In the genomic region with DNA sequence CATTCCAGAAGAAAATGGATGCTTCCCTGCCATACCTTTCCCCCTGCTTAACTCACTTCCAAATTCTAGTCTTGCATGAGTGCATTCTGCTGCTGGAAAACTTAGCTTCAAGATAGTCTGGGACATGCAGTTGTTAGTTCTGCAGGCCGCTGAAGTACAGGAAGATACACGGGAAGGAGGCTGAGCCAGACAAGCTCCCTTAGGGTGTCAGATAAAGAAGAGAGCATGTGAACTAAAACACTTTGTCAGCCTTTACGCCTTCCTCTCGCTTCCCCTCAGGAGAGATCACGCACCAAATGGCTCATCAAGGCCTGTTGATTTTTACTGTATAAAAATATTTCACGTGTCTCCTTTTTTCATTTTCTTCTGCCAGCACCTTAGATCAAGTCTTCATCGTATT, we compare ENCODE assay signal across 28 cellular contexts.
"Had no signal": no experiment of that assay in that cellular context is flagged by ENCODE, and none has a peak within 500 bp of the region (broad histone marks: within the 10 kb centered on the region; RNA-seq: fewer than 3 reads in every experiment).

No MANE protein-coding gene starts in this region.

- DNase-seq: stimulated activated CD4-positive, alpha-beta T cell treated with anti-CD3 and anti-CD28 coated beads, Interleukin-2, amount 100 ng/mL, for 48 hours; stimulated activated CD4-positive, alpha-beta T cell treated with anti-CD3 and anti-CD28 coated beads, Interleukin-4, amount 100 ng/mL, for 1 hour; stimulated activated CD4-positive, alpha-beta T cell treated with anti-CD3 and anti-CD28 coated beads, Interleukin-4, amount 100 ng/mL, for 24 hours; stimulated activated CD4-positive, alpha-beta T cell treated with anti-CD3 and anti-CD28 coated beads, Interleukin-4, amount 100 ng/mL, for 4 hours; stimulated activated CD8-positive, alpha-beta memory T cell treated with anti-CD3 and anti-CD28 coated beads, Interleukin-4, amount 100 ng/mL, for 48 hours; stimulated activated naive B cell treated with anti-CD40 and anti-IgM and Interleukin-4, amounts not matched to agents 10 μg/mL and 1 μg/mL and 100 μg/mL, for 72 hours; stimulated activated naive CD4-positive, alpha-beta T cell; stimulated activated naive CD4-positive, alpha-beta T cell treated with Interleukin-2 at 50 U/mL for 16 hours; stimulated activated naive CD8-positive, alpha-beta T cell treated with anti-CD3 and anti-CD28 coated beads, Interleukin-15, amount 100 ng/mL, for 72 hours; stimulated activated naive CD8-positive, alpha-beta T cell treated with anti-CD3 and anti-CD28 coated beads, Interleukin-15, Interleukin-2, amounts not matched to agents 100 U/mL and 50 U/mL, for 24 hours; stomach; substantia nigra; testis; thyroid gland; tibial artery; transverse colon; trophoblast cell; upper lobe of left lung; upper lobe of right lung; uterus had no signal

- ATAC-seq: stimulated activated effector memory CD8-positive, alpha-beta T cell treated with anti-CD3 and anti-CD28 coated beads, Interleukin-12 subunit alpha, Interleukin-12 subunit beta, amount 100 ng/mL, for 72 hours; stimulated activated naive B cell treated with anti-CD40 and anti-IgM and Interleukin-4, amounts not matched to agents 10 μg/mL and 1 μg/mL and 100 μg/mL, for 72 hours; stimulated activated naive CD8-positive, alpha-beta T cell treated with anti-CD3 and anti-CD28 coated beads, Interleukin-15, amount 100 ng/mL, for 72 hours; stimulated activated naive CD8-positive, alpha-beta T cell treated with anti-CD3 and anti-CD28 coated beads, Interleukin-15, Interleukin-2, amounts not matched to agents 100 U/mL and 50 U/mL, for 24 hours; upper lobe of right lung had no signal

- H3K36me3 ChIP-seq: stomach, suprapubic skin, thoracic aorta, thyroid gland, tibial artery, tibial nerve, transverse colon, upper lobe of left lung, upper lobe of right lung, uterus, vagina had no signal

- H3K27ac Mint-ChIP-seq: stimulated activated effector memory CD8-positive, alpha-beta T cell treated with anti-CD3 and anti-CD28 coated beads, Interleukin-12 subunit alpha, Interleukin-12 subunit beta, amount 100 ng/mL, for 72 hours; stimulated activated memory B cell treated with anti-CD40 and anti-IgM and Interleukin-4, amounts not matched to agents 10 μg/mL and 1 μg/mL and 100 μg/mL, for 72 hours; stimulated activated naive B cell treated with anti-CD40 and anti-IgM and Interleukin-4, amounts not matched to agents 10 μg/mL and 1 μg/mL and 100 μg/mL, for 72 hours; stimulated activated naive CD8-positive, alpha-beta T cell treated with anti-CD3 and anti-CD28 coated beads, Interleukin-15, amount 100 ng/mL, for 72 hours; stimulated activated naive CD8-positive, alpha-beta T cell treated with anti-CD3 and anti-CD28 coated beads, Interleukin-15, Interleukin-2, amounts not matched to agents 100 ng/mL and 50 ng/mL, for 24 hours; type B pancreatic cell had no signal

- H3K27ac ChIP-seq: stomach, suprapubic skin, testis, thoracic aorta, thyroid gland, tibial artery, tibial nerve, transverse colon, upper lobe of left lung, upper lobe of right lung, uterus, vagina had no signal

- H3K4me1 Mint-ChIP-seq: stimulated activated effector memory CD8-positive, alpha-beta T cell treated with anti-CD3 and anti-CD28 coated beads, Interleukin-12 subunit alpha, Interleukin-12 subunit beta, amount 100 ng/mL, for 72 hours; stimulated activated memory B cell treated with anti-CD40 and anti-IgM and Interleukin-4, amounts not matched to agents 10 μg/mL and 1 μg/mL and 100 μg/mL, for 72 hours; stimulated activated naive B cell treated with anti-CD40 and anti-IgM and Interleukin-4, amounts not matched to agents 10 μg/mL and 1 μg/mL and 100 μg/mL, for 72 hours; stimulated activated naive CD8-positive, alpha-beta T cell treated with anti-CD3 and anti-CD28 coated beads, Interleukin-15, amount 100 ng/mL, for 72 hours had no signal

- H3K4me1 ChIP-seq: stomach, suprapubic skin, testis, thyroid gland, tibial artery, tibial nerve, transverse colon, upper lobe of left lung, upper lobe of right lung, uterus, vagina had no signal

- H3K4me3 Mint-ChIP-seq: stimulated activated effector memory CD8-positive, alpha-beta T cell treated with anti-CD3 and anti-CD28 coated beads, Interleukin-12 subunit alpha, Interleukin-12 subunit beta, amount 100 ng/mL, for 72 hours; stimulated activated memory B cell treated with anti-CD40 and anti-IgM and Interleukin-4, amounts not matched to agents 10 μg/mL and 1 μg/mL and 100 μg/mL, for 72 hours; stimulated activated naive B cell treated with anti-CD40 and anti-IgM and Interleukin-4, amounts not matched to agents 10 μg/mL and 1 μg/mL and 100 μg/mL, for 72 hours; stimulated activated naive CD8-positive, alpha-beta T cell treated with anti-CD3 and anti-CD28 coated beads, Interleukin-15, amount 100 ng/mL, for 72 hours; stimulated activated naive CD8-positive, alpha-beta T cell treated with anti-CD3 and anti-CD28 coated beads, Interleukin-15, Interleukin-2, amounts not matched to agents 100 ng/mL and 50 ng/mL, for 24 hours; type B pancreatic cell had no signal

- H3K27me3 Mint-ChIP-seq: stimulated activated memory B cell treated with anti-CD40 and anti-IgM and Interleukin-4, amounts not matched to agents 10 μg/mL and 1 μg/mL and 100 μg/mL, for 72 hours; stimulated activated naive B cell treated with anti-CD40 and anti-IgM and Interleukin-4, amounts not matched to agents 10 μg/mL and 1 μg/mL and 100 μg/mL, for 72 hours; stimulated activated naive CD8-positive, alpha-beta T cell treated with anti-CD3 and anti-CD28 coated beads, Interleukin-15, amount 100 ng/mL, for 72 hours; stimulated activated naive CD8-positive, alpha-beta T cell treated with anti-CD3 and anti-CD28 coated beads, Interleukin-15, Interleukin-2, amounts not matched to agents 100 ng/mL and 50 ng/mL, for 24 hours; type B pancreatic cell had no signal

- H3K9me3 ChIP-seq: stomach, suprapubic skin, testis, thoracic aorta, thyroid gland, tibial artery, transverse colon, upper lobe of left lung, upper lobe of right lung, uterus, vagina had no signal

- H3K36me3 Mint-ChIP-seq: stimulated activated effector memory CD8-positive, alpha-beta T cell treated with anti-CD3 and anti-CD28 coated beads, Interleukin-12 subunit alpha, Interleukin-12 subunit beta, amount 100 ng/mL, for 72 hours; stimulated activated memory B cell treated with anti-CD40 and anti-IgM and Interleukin-4, amounts not matched to agents 10 μg/mL and 1 μg/mL and 100 μg/mL, for 72 hours; stimulated activated naive B cell treated with anti-CD40 and anti-IgM and Interleukin-4, amounts not matched to agents 10 μg/mL and 1 μg/mL and 100 μg/mL, for 72 hours; type B pancreatic cell had no signal

- H3K9me3 Mint-ChIP-seq: stimulated activated naive CD8-positive, alpha-beta T cell treated with anti-CD3 and anti-CD28 coated beads, Interleukin-15, amount 100 ng/mL, for 72 hours; stimulated activated naive CD8-positive, alpha-beta T cell treated with anti-CD3 and anti-CD28 coated beads, Interleukin-15, Interleukin-2, amounts not matched to agents 100 ng/mL and 50 ng/mL, for 24 hours; type B pancreatic cell had no signal

- H3K27me3 ChIP-seq: stomach, suprapubic skin, testis, thyroid gland, tibial artery, tibial nerve, transverse colon, upper lobe of left lung, upper lobe of right lung, uterus, vagina had no signal

- H3K4me3 ChIP-seq: stomach, suprapubic skin, testis, thoracic aorta, thyroid gland, tibial artery, tibial nerve, transverse colon, upper lobe of left lung, upper lobe of right lung, uterus, vagina had no signal
